Comparison of ENCODE assay signal across 20 cellular contexts in the genomic region with DNA sequence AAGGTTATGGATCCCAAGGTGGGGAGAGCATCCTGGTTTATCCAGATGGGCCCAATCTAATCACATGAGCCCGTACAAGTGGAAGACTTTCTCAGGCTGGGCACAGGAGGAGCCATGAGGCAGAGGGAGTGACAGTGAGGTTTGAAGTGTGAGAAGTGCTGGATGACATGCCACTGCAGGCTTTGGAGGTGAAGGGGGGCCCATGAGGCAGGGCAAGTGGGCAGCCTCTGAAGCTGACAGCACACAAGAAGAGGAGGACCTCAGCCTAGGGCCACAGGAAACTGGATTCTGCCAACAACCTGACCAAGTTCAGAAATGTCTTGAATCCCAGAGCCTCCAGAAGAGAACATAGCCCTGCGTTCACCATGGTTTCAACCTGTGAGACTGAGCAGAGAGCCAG.
"Had no signal": no experiment of that assay in that cellular context is flagged by ENCODE, and none has a peak within 500 bp of the region (broad histone marks: within the 10 kb centered on the region; RNA-seq: fewer than 3 reads in every experiment).

No MANE protein-coding gene starts in this region.

- H3K27ac ChIP-seq: colonic mucosa, epithelial cell of prostate, gastrocnemius medialis, left lung, lower lobe of right lung had no signal

- H3K9me3 Mint-ChIP-seq: dendritic cell treated with granulocyte-macrophage colony-stimulating factor and Interleukin-4, amounts not matched to agents 40 ng/mL and 50 ng/mL, for 4 days; effector memory CD8-positive, alpha-beta T cell; endodermal cell; mesothelial cell of epicardium had no signal

- ATAC-seq: effector memory CD8-positive, alpha-beta T cell; gastrocnemius medialis had no signal

- H3K36me3 ChIP-seq: colonic mucosa, esophagus squamous epithelium, gastrocnemius medialis, heart right ventricle, left lung, lower lobe of right lung had no signal

- H3K36me3 Mint-ChIP-seq: mesothelial cell of epicardium had no signal

- DNase-seq: colonic mucosa; cortex of kidney; effector CD8-positive, alpha-beta T cell; effector memory CD8-positive, alpha-beta T cell; endodermal cell; erythroblast; esophagus squamous epithelium; foreskin fibroblast; foreskin melanocyte; gastrocnemius medialis; glutamatergic neuron; heart right ventricle; left cardiac atrium; left lung; left ventricle myocardium superior; lower lobe of right lung; mesenchymal stem cell had no signal

- H3K27me3 ChIP-seq: colonic mucosa, esophagus squamous epithelium, gastrocnemius medialis, heart right ventricle, left lung had no signal

- H3K4me3 ChIP-seq: colonic mucosa, esophagus squamous epithelium, gastrocnemius medialis, left lung, lower lobe of right lung had no signal

- H3K27ac Mint-ChIP-seq: dendritic cell treated with granulocyte-macrophage colony-stimulating factor and Interleukin-4, amounts not matched to agents 40 ng/mL and 50 ng/mL, for 4 days; effector memory CD8-positive, alpha-beta T cell; endodermal cell; mesothelial cell of epicardium had no signal

- H3K4me3 Mint-ChIP-seq: dendritic cell treated with granulocyte-macrophage colony-stimulating factor and Interleukin-4, amounts not matched to agents 40 ng/mL and 50 ng/mL, for 4 days; effector memory CD8-positive, alpha-beta T cell; endodermal cell; mesothelial cell of epicardium had no signal

- H3K27me3 Mint-ChIP-seq: dendritic cell treated with granulocyte-macrophage colony-stimulating factor and Interleukin-4, amounts not matched to agents 40 ng/mL and 50 ng/mL, for 4 days had no signal

- H3K4me1 ChIP-seq: colonic mucosa had no signal

- H3K9me3 ChIP-seq: colonic mucosa, esophagus squamous epithelium, gastrocnemius medialis, heart right ventricle, left lung, lower lobe of right lung had no signal
